ENCODE assay signal across 8 cellular contexts in genomic region chr7:66114743-66115727, GRCh38. TPM values are rescaled to one million over a fixed set of nuclear protein-coding genes. Genes with fewer than 3 reads are reported as not detected.
DNase-seq lines count a peak whose midpoint lies in the region; ATAC-seq and TF ChIP-seq lines count a peak whose summit lies in the region.

Gene CRCP, plus strand, starts transcription at chr7:66114847. Its CDS starts 116 bp downstream, at chr7:66114963.

- no peaks in the 10 kb centered on the region for H3K27me3 Mint-ChIP-seq in T-helper 2 cell treated with Interferon-gamma antibody and Interleukin-4, amounts not matched to agents 5 μg/mL and 100 μg/mL, for 36 hours (ENCODE audit: low read depth)

- H3K4me3 ChIP-seq in ascending aorta, result peak within 1 kb of the TSS; percentile 88 to 90
- peak within 1 kb of the TSS; percentile 79 for H3K4me3 ChIP-seq in hepatocyte
- peak within 1 kb of the TSS; percentile 83 for H3K4me3 ChIP-seq in retinal pigment epithelial cell (ENCODE audit: low read length)

- peak within 1 kb of the TSS; percentile 80 for H3K4me2 ChIP-seq in hepatocyte

- H3K9me3 Mint-ChIP-seq in T-helper 2 cell treated with Interferon-gamma antibody and Interleukin-4, amounts not matched to agents 5 μg/mL and 100 μg/mL, for 36 hours, result no peaks in the 10 kb centered on the region

- peaks cover 31% of the 10 kb centered on the region for H3K4me1 Mint-ChIP-seq in T-helper 2 cell treated with Interferon-gamma antibody and Interleukin-4, amounts not matched to agents 5 μg/mL and 100 μg/mL, for 36 hours (ENCODE audit: low read depth)

- peak within 1 kb of the TSS; percentile 99 for H3K4me3 Mint-ChIP-seq in T-helper 2 cell treated with Interferon-gamma antibody and Interleukin-4, amounts not matched to agents 5 μg/mL and 100 μg/mL, for 36 hours

- peak; percentile 68 for DNase-seq in NCI-H1436 (lab: John Stamatoyannopoulos, UW)
- no peak for DNase-seq in NCI-H1436 treated with DMSO at 0.1 percent for 48 hours (lab: John Stamatoyannopoulos, UW)
- peak; percentile 60 for DNase-seq in NCI-H146 treated with DMSO at 0.1 percent for 48 hours (lab: John Stamatoyannopoulos, UW; ENCODE audit: unreplicated experiment)
- peak; percentile 77 for DNase-seq in T-helper 2 cell treated with Interferon-gamma antibody and Interleukin-4, amounts not matched to agents 5 μg/mL and 100 μg/mL, for 36 hours (ENCODE audit: low spot score)
- DNase-seq in ascending aorta (ENCODE audit: low spot score in 2 of 2), result peak; percentile 25 to 88
- peak; percentile 89 for DNase-seq in hepatocyte (ENCODE audit: low spot score)
- peak; percentile 34 for DNase-seq in retinal pigment epithelial cell (ENCODE audit: low read depth)

- H2AFZ ChIP-seq in hepatocyte, result peak within 1 kb of the TSS; percentile 85

- H3K27ac ChIP-seq in ascending aorta, result peak within 1 kb of the TSS; percentile 95 to 98
- peak within 1 kb of the TSS; percentile 98 for H3K27ac ChIP-seq in hepatocyte

- intact Hi-C loops in ascending aorta (cut with DNase I), result loop anchor here (1.0 to 10.0 kb wide), 5 partner anchors 15 to 380 kb away; partner anchors contain the start of genes ASL and GUSB

- H3K4me1 ChIP-seq in ascending aorta, result peaks cover 0 to 19% of the 10 kb centered on the region in 2 donors
- peaks cover 17% of the 10 kb centered on the region for H3K4me1 ChIP-seq in hepatocyte (ENCODE audit: insufficient read depth)

- H4K20me1 ChIP-seq in hepatocyte (ENCODE audit: insufficient read depth, poor library complexity, severe bottlenecking), result peaks cover 17% of the 10 kb centered on the region

- H3K9me3 ChIP-seq in ascending aorta, result no peaks in the 10 kb centered on the region
- H3K9me3 ChIP-seq in hepatocyte (ENCODE audit: low read depth), result no peaks in the 10 kb centered on the region

- TF ChIP-seq CTCF in ascending aorta (IDR thresholded peaks at IDR 0.05) (peak in 2 of 3 experiments; percentile 7 to 30), hepatocyte (IDR thresholded peaks at IDR 0.05; ENCODE audit: poor library complexity) (peak; percentile 50), retinal pigment epithelial cell (conservative IDR thresholded peaks at IDR 0.05; ENCODE audit: low read depth, low read length) (peak; percentile 57)

- ATAC-seq in HG02852 (IDR thresholded peaks at IDR 0.05; ENCODE audit: unreplicated experiment), result peak; percentile 87

- WGBS in hepatocyte (ENCODE audit: low lambda C conversion rate, missing lambda C conversion rate), result 2% methylated on average over 68 of the region's 68 CpGs

- peak within 1 kb of the TSS; percentile 93 for H3K27ac Mint-ChIP-seq in T-helper 2 cell treated with Interferon-gamma antibody and Interleukin-4, amounts not matched to agents 5 μg/mL and 100 μg/mL, for 36 hours

- peaks cover 49% of the 10 kb centered on the region for H3K79me2 ChIP-seq in hepatocyte

- H3K9me2 ChIP-seq in hepatocyte (replicated peaks; ENCODE audit: insufficient read depth), result no peaks in the 10 kb centered on the region

- peaks cover 22% of the 10 kb centered on the region for H3K36me3 Mint-ChIP-seq in T-helper 2 cell treated with Interferon-gamma antibody and Interleukin-4, amounts not matched to agents 5 μg/mL and 100 μg/mL, for 36 hours (ENCODE audit: low read depth)

- H3K27me3 ChIP-seq in ascending aorta, result no peaks in the 10 kb centered on the region
- no peaks in the 10 kb centered on the region for H3K27me3 ChIP-seq in hepatocyte

- H3K36me3 ChIP-seq in ascending aorta (peaks cover 0 to 3% of the 10 kb centered on the region in 2 donors), hepatocyte (replicated peaks; ENCODE audit: insufficient read depth, low read depth) (no peaks in the 10 kb centered on the region)

RNA-seq across cellular contexts. Expression of gene CRCP, which starts in this region (rescaled TPM):
- total RNA-seq in ascending aorta (129 TPM), hepatocyte (38.0 and 41.6 TPM in 2 replicates)
- 9.0 and 13.8 TPM in 2 replicates for polyA plus RNA-seq in hepatocyte
